ENCODE assay signal across 16 cellular contexts in genomic region chr16:83138512-83138911, GRCh38.
A peak's percentile ranks its signal among the peaks of the same experiment; 100 is the strongest.
DNase-seq lines count a peak whose midpoint lies in the region; ATAC-seq and TF ChIP-seq lines count a peak whose summit lies in the region.
"Had no signal": no experiment of that assay in that cellular context is flagged by ENCODE, and none has a peak within 500 bp of the region (broad histone marks: within the 10 kb centered on the region; RNA-seq: fewer than 3 reads in every experiment).

No MANE protein-coding gene starts in this region.

- H3K27me3 Mint-ChIP-seq in IgD-negative memory B cell (peaks cover 5% of the 10 kb centered on the region), osteocyte (ENCODE audit: unreplicated experiment) (no peaks in the 10 kb centered on the region)
- H3K27me3 Mint-ChIP-seq in central memory CD8-positive, alpha-beta T cell: no peaks in the 10 kb centered on the region

- H4K20me1 ChIP-seq in BLaER1: no peaks in the 10 kb centered on the region

- in situ Hi-C loops in Caki2 (cut with HindIII; ENCODE audit: low pct_unique_long_range_greater_than_20kb, low sequenced_read_pairs): no loop called here

- no peak for TF ChIP-seq CTCF in osteocyte (IDR thresholded peaks at IDR 0.05)
- no peak for TF ChIP-seq CTCF in coronary artery (IDR thresholded peaks at IDR 0.05)
- TF ChIP-seq CTCF in left ventricle myocardium inferior (IDR thresholded peaks at IDR 0.05; ENCODE audit: borderline replicate concordance): no peak

- H3K4me3 Mint-ChIP-seq in IgD-negative memory B cell: no peak overlapping the region
- no peak overlapping the region for H3K4me3 Mint-ChIP-seq in central memory CD8-positive, alpha-beta T cell
- no peak overlapping the region for H3K4me3 Mint-ChIP-seq in osteocyte (ENCODE audit: unreplicated experiment)

- no peak for ATAC-seq in central memory CD8-positive, alpha-beta T cell (replicated peaks; ENCODE audit: extremely low read depth, poor library complexity, severe bottlenecking)
- ATAC-seq: CD8-positive, alpha-beta T cell; GM12878 had no signal

- DNase-seq in Caki2 (ENCODE audit: low read depth) (peak; percentile 17), osteocyte (ENCODE audit: extremely low spot score, unreplicated experiment) (no peak), coronary artery (ENCODE audit: low spot score) (no peak), left ventricle myocardium inferior (no peak), hypothalamus (lab: John Stamatoyannopoulos, UW) (no peak)
- no peak for DNase-seq in central memory CD8-positive, alpha-beta T cell (ENCODE audit: low spot score in 2 of 2)
- DNase-seq: ACHN; CD8-positive, alpha-beta T cell; COR-L47; DMS 273 treated with DMSO at 0.1 percent for 48 hours; H7 had no signal

- H3K27me3 ChIP-seq in BLaER1 (no peaks in the 10 kb centered on the region), left ventricle myocardium inferior (ENCODE audit: low read depth) (no peaks in the 10 kb centered on the region)

- intact Hi-C loops in left ventricle myocardium inferior (cut with micrococcal nuclease): no loop called here

- peaks cover 0 to 4% (median 1%) of the 10 kb centered on the region in 3 donors for H3K9me3 Mint-ChIP-seq in IgD-negative memory B cell
- no peaks in the 10 kb centered on the region for H3K9me3 Mint-ChIP-seq in central memory CD8-positive, alpha-beta T cell
- H3K9me3 Mint-ChIP-seq in osteocyte (ENCODE audit: unreplicated experiment): no peaks in the 10 kb centered on the region
- H3K9me3 Mint-ChIP-seq: CD8-positive, alpha-beta T cell had no signal

- H3K27ac ChIP-seq in BLaER1: peak overlapping the region; percentile 78
- no peak overlapping the region for H3K27ac ChIP-seq in coronary artery
- H3K27ac ChIP-seq in left ventricle myocardium inferior (replicated peaks): no peak overlapping the region
- H3K27ac ChIP-seq: C4-2B, GM23248 had no signal

- H3K27ac Mint-ChIP-seq in IgD-negative memory B cell (peak overlapping the region in 2 of 3 donors; percentile 20 to 88), osteocyte (ENCODE audit: unreplicated experiment) (no peak overlapping the region)
- H3K27ac Mint-ChIP-seq in central memory CD8-positive, alpha-beta T cell (ENCODE audit: low read depth): peak overlapping the region; percentile 14
- H3K27ac Mint-ChIP-seq: CD8-positive, alpha-beta T cell had no signal

- peaks cover 53% of the 10 kb centered on the region for H3K4me1 ChIP-seq in BLaER1
- peaks cover under 1% of the 10 kb centered on the region for H3K4me1 ChIP-seq in left ventricle myocardium inferior

- H3K4me3 ChIP-seq in BLaER1 (no peak overlapping the region), coronary artery (no peak overlapping the region), left ventricle myocardium inferior (no peak overlapping the region)
- H3K4me3 ChIP-seq: GM12878 had no signal

- H3K4me1 Mint-ChIP-seq in IgD-negative memory B cell (peaks cover 0 to 6% (median 2%) of the 10 kb centered on the region in 3 donors), osteocyte (ENCODE audit: unreplicated experiment) (peaks cover 27% of the 10 kb centered on the region)
- peaks cover 14% of the 10 kb centered on the region for H3K4me1 Mint-ChIP-seq in central memory CD8-positive, alpha-beta T cell

- H3K36me3 Mint-ChIP-seq in IgD-negative memory B cell (peaks cover 2% of the 10 kb centered on the region), osteocyte (ENCODE audit: unreplicated experiment) (no peaks in the 10 kb centered on the region)
- H3K36me3 Mint-ChIP-seq in central memory CD8-positive, alpha-beta T cell (ENCODE audit: insufficient read depth): no peaks in the 10 kb centered on the region
- H3K36me3 Mint-ChIP-seq: CD8-positive, alpha-beta T cell had no signal

- peak overlapping the region; percentile 78 for H3K4me2 ChIP-seq in BLaER1

- H3K36me3 ChIP-seq in BLaER1: no peaks in the 10 kb centered on the region
- no peaks in the 10 kb centered on the region for H3K36me3 ChIP-seq in left ventricle myocardium inferior

- H3K9me3 ChIP-seq in BLaER1: no peaks in the 10 kb centered on the region
- H3K9me3 ChIP-seq in left ventricle myocardium inferior (replicated peaks): no peaks in the 10 kb centered on the region

- peak overlapping the region; percentile 67; the same call in 1 of the 2 replicates for H3K9ac ChIP-seq in BLaER1
